1 cellular context compared by ENCODE assay signal in the genomic region with DNA sequence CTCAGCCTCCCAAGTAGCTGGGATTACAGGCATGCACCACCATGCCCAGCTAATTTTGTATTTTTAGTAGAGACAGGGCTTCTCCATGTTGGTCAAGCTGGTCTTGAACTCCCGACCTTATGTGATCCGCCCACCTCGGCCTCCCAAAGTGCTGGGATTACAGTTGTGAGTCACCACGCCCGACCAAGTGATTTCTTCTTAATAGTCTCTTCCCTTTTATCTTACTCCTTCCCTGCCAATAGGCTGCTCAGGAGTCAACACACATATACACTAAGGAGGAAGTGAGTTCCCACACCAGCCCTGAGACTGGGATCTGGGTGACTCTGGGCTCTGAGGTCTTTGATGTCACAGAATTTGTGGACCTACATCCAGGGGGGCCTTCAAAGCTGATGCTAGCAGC. TPM values are rescaled to one million over a fixed set of nuclear protein-coding genes. Genes with fewer than 3 reads are reported as not detected.
"Had no signal": no experiment of that assay in that cellular context is flagged by ENCODE, and none has a peak within 500 bp of the region (broad histone marks: within the 10 kb centered on the region; RNA-seq: fewer than 3 reads in every experiment).

No MANE protein-coding gene starts in this region.

RNA-seq across cellular contexts. Expression of gene PMEL, which starts 37.5 kb away (rescaled TPM):
- total RNA-seq: activated CD4-positive, alpha-beta T cell treated with anti-CD3 and anti-CD28 coated beads, Interleukin-2, amount 10 ng/mL, durations not matched to agents 24 days and 14 days had no signal
